Comparison of ENCODE assay signal across 10 cellular contexts in the genomic region with DNA sequence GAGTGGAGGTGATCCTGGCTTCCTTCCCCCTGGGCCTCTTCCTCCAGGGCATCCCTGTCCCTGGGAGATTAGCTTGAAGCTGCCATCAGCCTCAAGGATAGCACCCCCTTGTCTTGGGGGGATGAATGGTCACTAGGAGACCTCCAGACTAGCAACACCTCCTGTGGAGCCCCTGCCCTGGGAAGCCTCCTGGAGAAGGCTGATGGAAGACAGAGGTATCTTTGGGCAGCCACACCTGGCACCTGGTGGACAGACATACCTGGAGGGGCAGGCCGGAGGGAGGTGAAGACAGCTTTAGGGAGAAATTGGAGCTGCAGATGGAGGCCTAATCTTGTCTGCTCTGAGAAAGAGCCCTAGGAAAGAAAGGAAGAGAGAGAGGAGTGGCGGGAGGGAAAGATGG. TPM values are rescaled to one million over a fixed set of nuclear protein-coding genes. Genes with fewer than 3 reads are reported as not detected.
"Had no signal": no experiment of that assay in that cellular context is flagged by ENCODE, and none has a peak within 500 bp of the region (broad histone marks: within the 10 kb centered on the region; RNA-seq: fewer than 3 reads in every experiment).

No MANE protein-coding gene starts in this region.

- H3K36me3 Mint-ChIP-seq: IgD-negative memory B cell had no signal

- H3K36me3 ChIP-seq: HAP-1 had no signal

- H3K27ac ChIP-seq: GM23248, HL-60 had no signal

- H3K27ac Mint-ChIP-seq: IgD-negative memory B cell had no signal

- H3K4me3 ChIP-seq: GM23248, HAP-1 had no signal

- ATAC-seq: HCT116, HepG2 had no signal

- H3K4me1 ChIP-seq: HAP-1 had no signal

- DNase-seq: GM23248, GOT3, H7 had no signal

- H2AFZ ChIP-seq: GM23248 had no signal

- H3K9ac ChIP-seq: GM23248 had no signal

RNA-seq across cellular contexts. Expression of gene MORN5, which starts 57.6 kb away (rescaled TPM):
- total RNA-seq: GM23248, H4, H7, HepG2, HT1080 had no signal
- polyA plus RNA-seq: GM23248, HepG2, IgD-negative memory B cell had no signal
